In the genomic region with DNA sequence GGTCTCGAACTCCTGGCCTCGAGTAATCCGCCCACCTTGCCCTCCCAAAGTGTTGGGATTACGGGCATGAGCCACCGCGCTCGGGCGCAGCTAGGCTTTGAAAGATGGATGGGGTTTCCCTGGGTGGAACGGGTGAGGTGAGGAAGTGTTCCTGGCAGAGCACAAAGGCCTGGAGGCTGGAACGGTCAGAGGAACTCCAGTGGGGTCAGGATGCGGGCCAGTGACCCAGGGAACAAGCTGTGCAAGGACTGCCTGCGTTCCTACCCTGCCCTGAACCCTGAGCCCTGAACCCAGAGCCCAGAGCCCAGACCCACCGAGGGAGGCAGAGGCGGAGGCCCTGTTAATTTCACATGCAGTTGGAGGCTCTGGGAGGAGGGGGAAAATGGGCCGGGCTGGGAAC, we compare ENCODE assay signal across 15 cellular contexts.
"Had no signal": no experiment of that assay in that cellular context is flagged by ENCODE, and none has a peak within 500 bp of the region (broad histone marks: within the 10 kb centered on the region; RNA-seq: fewer than 3 reads in every experiment).

No MANE protein-coding gene starts in this region.

- H3K36me3 ChIP-seq: breast epithelium, right atrium auricular region, SJCRH30, spleen had no signal

- H3K9ac ChIP-seq: parathyroid adenoma had no signal

- H3K36me3 Mint-ChIP-seq: activated naive CD4-positive, alpha-beta T cell treated with anti-CD3 and anti-CD28 coated beads, Interleukin-2, amount 50 U/mL, for 72 hours; mesothelial cell of epicardium; type B pancreatic cell had no signal

- H3K27me3 ChIP-seq: breast epithelium, right atrium auricular region, SJCRH30 had no signal

- ATAC-seq: activated naive CD4-positive, alpha-beta T cell treated with anti-CD3 and anti-CD28 coated beads, Interleukin-2, amount 50 U/mL, for 72 hours had no signal

- DNase-seq: activated CD4-positive, alpha-beta T cell treated with anti-CD3 and anti-CD28 coated beads, Interleukin-2, amount 50 U/mL, for 1 hour; activated T-cell treated with anti-CD3 and anti-CD28 coated beads for 4 hours; amygdala; foreskin melanocyte; SJCRH30; spleen; stimulated activated CD4-positive, alpha-beta T cell treated with anti-CD3 and anti-CD28 coated beads, Interleukin-2, amount 100 ng/mL, for 24 hours; stimulated activated naive CD4-positive, alpha-beta T cell had no signal

- H3K9me3 ChIP-seq: breast epithelium, right atrium auricular region, SJCRH30, spleen had no signal

- H3K27me3 Mint-ChIP-seq: type B pancreatic cell had no signal

- H3K4me3 Mint-ChIP-seq: mesothelial cell of epicardium, type B pancreatic cell had no signal

- H3K79me2 ChIP-seq: parathyroid adenoma had no signal

- H3K4me1 ChIP-seq: parathyroid adenoma, spleen had no signal

- H3K9me3 Mint-ChIP-seq: activated naive CD4-positive, alpha-beta T cell treated with anti-CD3 and anti-CD28 coated beads, Interleukin-2, amount 50 U/mL, for 72 hours; activated T-helper 2 cell treated with anti-CD3 and anti-CD28 coated beads, Interferon-gamma antibody, Interleukin-2, Interleukin-4, amounts not matched to agents 10 μg/mL and 5 μg/mL and 100 μg/mL, durations not matched to agents 14 hours and 24 hours and 36 hours; mesothelial cell of epicardium; type B pancreatic cell had no signal

- H3K27ac Mint-ChIP-seq: activated naive CD4-positive, alpha-beta T cell treated with anti-CD3 and anti-CD28 coated beads, Interleukin-2, amount 50 U/mL, for 72 hours; activated T-helper 2 cell treated with anti-CD3 and anti-CD28 coated beads, Interferon-gamma antibody, Interleukin-2, Interleukin-4, amounts not matched to agents 10 μg/mL and 5 μg/mL and 100 μg/mL, durations not matched to agents 14 hours and 24 hours and 36 hours; mesothelial cell of epicardium; type B pancreatic cell had no signal

- H3K27ac ChIP-seq: parathyroid adenoma, right atrium auricular region, SJCRH30, spleen had no signal

- H2AFZ ChIP-seq: parathyroid adenoma had no signal

- H3K4me3 ChIP-seq: breast epithelium, right atrium auricular region, SJCRH30, spleen had no signal
